ENCODE assay signal across 8 cellular contexts in genomic region chrX:155048997-155049619, GRCh38. TPM values are rescaled to one million over a fixed set of nuclear protein-coding genes. Genes with fewer than 3 reads are reported as not detected.
DNase-seq lines count a peak whose midpoint lies in the region; ATAC-seq and TF ChIP-seq lines count a peak whose summit lies in the region.

No MANE protein-coding gene starts in this region.

- H3K27ac Mint-ChIP-seq in T-helper 17 cell (peak overlapping the region; percentile 56), chondrocyte (ENCODE audit: unreplicated experiment) (no peak overlapping the region), type B pancreatic cell (no peak overlapping the region)

- 42 to 58% methylated on average over 9 of the region's 9 CpGs for WGBS in lung, 2 donors

- H3K27me3 ChIP-seq in lung (ENCODE audit: control insufficient read depth, insufficient read depth) = no peaks in the 10 kb centered on the region

- no peaks in the 10 kb centered on the region for H3K9me3 ChIP-seq in T-helper 17 cell (ENCODE audit: control insufficient read depth, low read length, poor library complexity, severe bottlenecking)
- no peaks in the 10 kb centered on the region for H3K9me3 ChIP-seq in lung (ENCODE audit: control insufficient read depth in 2 of 2, insufficient read depth in 1 of 2, low read length in 1 of 2)

- H3K27me3 Mint-ChIP-seq in T-helper 17 cell (no peaks in the 10 kb centered on the region), chondrocyte (ENCODE audit: low read depth) (no peaks in the 10 kb centered on the region), type B pancreatic cell (no peaks in the 10 kb centered on the region)

- peaks cover 4% of the 10 kb centered on the region for H3K36me3 Mint-ChIP-seq in T-helper 17 cell (ENCODE audit: low read depth)
- peaks cover 2% of the 10 kb centered on the region for H3K36me3 Mint-ChIP-seq in chondrocyte (ENCODE audit: low read depth)
- peaks cover 17% of the 10 kb centered on the region for H3K36me3 Mint-ChIP-seq in type B pancreatic cell

- TF ChIP-seq CTCF in chondrocyte (IDR thresholded peaks at IDR 0.05) = peak; percentile 69
- peak; percentile 17 for TF ChIP-seq CTCF in lung (IDR thresholded peaks at IDR 0.05; ENCODE audit: control extremely low read depth, extremely low read depth)
- peak; percentile 69 for TF ChIP-seq CTCF in type B pancreatic cell (conservative IDR thresholded peaks at IDR 0.05)

- H3K36me3 ChIP-seq in lung (ENCODE audit: control insufficient read depth in 2 of 2, insufficient read depth in 2 of 2, low read length in 2 of 2) = peaks cover 4 to 12% of the 10 kb centered on the region in 2 donors

- DNase-seq in DMS153 treated with DMSO at 0.1 percent for 48 hours (lab: John Stamatoyannopoulos, UW; ENCODE audit: unreplicated experiment) (peak; percentile 4), HUDEP-2 (lab: John Stamatoyannopoulos, UW; ENCODE audit: unreplicated experiment in 76 of 76) (peak in 41 of 76 experiments; percentile 0 to 45 (median 15)), T-helper 17 cell (peak in 2 of 3 donors; percentile 14 to 26), chondrocyte (ENCODE audit: low spot score) (no peak), lung (ENCODE audit: low spot score) (peak; percentile 38), type B pancreatic cell (ENCODE audit: extremely low spot score, unreplicated experiment) (no peak)

- peaks cover 1 to 11% of the 10 kb centered on the region in 2 donors for H3K4me1 ChIP-seq in lung (ENCODE audit: control insufficient read depth in 2 of 2, insufficient read depth in 2 of 2, low read length in 2 of 2)

- no peak overlapping the region for H3K27ac ChIP-seq in lung (ENCODE audit: low read depth in 1 of 2, low read length in 1 of 2)

- ATAC-seq in T-helper 17 cell (no peak), lung (ENCODE audit: insufficient read depth, low FRiP score) (no peak), GM18873 (IDR thresholded peaks at IDR 0.05; ENCODE audit: low FRiP score, unreplicated experiment) (no peak), GM21717 (IDR thresholded peaks at IDR 0.05; ENCODE audit: unreplicated experiment) (no peak)

- H3K4me3 Mint-ChIP-seq in T-helper 17 cell (no peak overlapping the region), chondrocyte (ENCODE audit: unreplicated experiment) (no peak overlapping the region), type B pancreatic cell (no peak overlapping the region)

- peaks cover 6% of the 10 kb centered on the region for H3K4me1 Mint-ChIP-seq in T-helper 17 cell
- H3K4me1 Mint-ChIP-seq in chondrocyte (ENCODE audit: low read depth) = no peaks in the 10 kb centered on the region
- H3K4me1 Mint-ChIP-seq in type B pancreatic cell (ENCODE audit: unreplicated experiment) = no peaks in the 10 kb centered on the region

- no peak overlapping the region for H3K4me3 ChIP-seq in lung

- H3K9me3 Mint-ChIP-seq in chondrocyte (ENCODE audit: low read depth) (peaks cover 17% of the 10 kb centered on the region), type B pancreatic cell (no peaks in the 10 kb centered on the region)

RNA-seq across cellular contexts. Expression of gene CMC4, which starts 21.8 kb away (rescaled TPM):
- total RNA-seq in T-helper 17 cell (1 to 10 TPM; 4.3 to 6.9 TPM), chondrocyte (6.7 to 8.0 TPM (median 7.7 TPM) in 3 replicates), lung (1 to 10 TPM; 4.3 to 9.5 TPM), type B pancreatic cell (ENCODE audit: low replicate concordance) (5.7 and 7.1 TPM in 2 replicates)
- polyA plus RNA-seq in lung = 10 to 100 TPM in 1 of 2 donors, 1 to 10 TPM in 1; 7.3 to 15.7 TPM

RNA-seq across cellular contexts. Expression of gene MTCP1, which starts 21.8 kb away (rescaled TPM):
- total RNA-seq in T-helper 17 cell (10 to 100 TPM; 12.2 to 18.0 TPM), chondrocyte (13.5 to 20.7 TPM (median 18.6 TPM) in 3 replicates), lung (10 to 100 TPM; 10.7 to 16.5 TPM), type B pancreatic cell (ENCODE audit: low replicate concordance) (10.2 and 19.0 TPM in 2 replicates)
- polyA plus RNA-seq in lung = 10 to 100 TPM in 1 of 2 donors, 1 to 10 TPM in 1; 7.6 to 60.2 TPM

RNA-seq across cellular contexts. Expression of gene BRCC3, which starts 22.2 kb away (rescaled TPM):
- 10 to 100 TPM; 11.1 to 12.4 TPM for total RNA-seq in T-helper 17 cell
- 14.2 to 17.2 TPM (median 15.8 TPM) in 3 replicates for total RNA-seq in chondrocyte
- 10 to 100 TPM; 13.7 to 17.9 TPM for total RNA-seq in lung
- 10 to 100 TPM in 1 of 2 donors, 1 to 10 TPM in 1; 7.9 to 13.1 TPM for polyA plus RNA-seq in lung
- 29.8 TPM in 2 replicates for total RNA-seq in type B pancreatic cell (ENCODE audit: low replicate concordance)

RNA-seq across cellular contexts. Expression of gene FUNDC2, which starts 22.5 kb away (rescaled TPM):
- total RNA-seq in T-helper 17 cell (10 to 100 TPM; 40.7 to 53.0 TPM), chondrocyte (36.9 to 51.7 TPM (median 44.2 TPM) in 3 replicates), lung (10 to 100 TPM; 43.5 to 83.1 TPM), type B pancreatic cell (ENCODE audit: low replicate concordance) (65.0 and 76.5 TPM in 2 replicates)
- polyA plus RNA-seq in lung = 100 to 1,000 TPM in 1 of 2 donors, 10 to 100 TPM in 1; 89.0 to 106 TPM

RNA-seq across cellular contexts. Expression of gene F8, which starts 26.6 kb away (rescaled TPM):
- total RNA-seq in T-helper 17 cell (1 to 10 TPM; 2.2 to 5.6 TPM), chondrocyte (3.5 to 5.1 TPM (median 3.6 TPM) in 3 replicates), lung (10 to 100 TPM in 1 of 2 donors, 1 to 10 TPM in 1; 6.1 to 38.1 TPM), type B pancreatic cell (ENCODE audit: low replicate concordance) (1.1 and 1.3 TPM in 2 replicates)
- polyA plus RNA-seq in lung = 1 to 10 TPM; 6.1 to 9.0 TPM

Comparison
In these comparisons a context has a peak if more than half of its experiments do, and no peak if none do; other contexts are left out.
1. DNase-seq: peak in DMS153 treated with DMSO at 0.1 percent for 48 hours (single experiment), HUDEP-2 (41 of 76), T-helper 17 cell (2 of 3) and lung (single experiment); none in chondrocyte (single experiment) and type B pancreatic cell (single experiment).
2. CTCF ChIP-seq: peak in every context shown above with its lines; median percentile 69 in chondrocyte; 69 in type B pancreatic cell; 17 in lung.